Comparison of ENCODE assay signal across 25 cellular contexts in genomic region chr3:117955196-117955595, GRCh38.
A peak's percentile ranks its signal among the peaks of the same experiment; 100 is the strongest.
DNase-seq lines count a peak whose midpoint lies in the region; ATAC-seq and TF ChIP-seq lines count a peak whose summit lies in the region.
"Had no signal": no experiment of that assay in that cellular context is flagged by ENCODE, and none has a peak within 500 bp of the region (broad histone marks: within the 10 kb centered on the region; RNA-seq: fewer than 3 reads in every experiment).

No MANE protein-coding gene starts in this region.

- CTCF ChIA-PET in AG04449 (lab: Yijun Ruan, JAX): interaction anchor here (0.6 to 1.3 kb wide), 2 partner anchors 42 to 215 kb away, joined by 3 to 5 read pairs; no protein-coding TSS in a partner anchor

- no peak overlapping the region for H3K27ac Mint-ChIP-seq in T-helper 17 cell
- H3K27ac Mint-ChIP-seq: natural killer cell treated with Interleukin-12 subunit alpha and Interleukin-12 subunit beta and Interleukin-15 and Interleukin-18, amount 100 ng/mL, for 72 hours; stimulated activated memory B cell treated with anti-CD40 and anti-IgM and Interleukin-4, amounts not matched to agents 10 μg/mL and 1 μg/mL and 100 μg/mL, for 72 hours had no signal

- ATAC-seq in T-helper 17 cell: no peak
- no peak for ATAC-seq in GM21381 (IDR thresholded peaks at IDR 0.05; ENCODE audit: unreplicated experiment)
- ATAC-seq in Right ventricle myocardium superior (ENCODE audit: poor library complexity): no peak
- ATAC-seq: activated T-cell treated with anti-CD3 and anti-CD28 coated beads, Interleukin-2, amount 50 U/mL, for 4 hours; left ventricle myocardium superior; natural killer cell treated with Interleukin-12 subunit alpha and Interleukin-12 subunit beta and Interleukin-15 and Interleukin-18, amount 100 ng/mL, for 72 hours; stimulated activated memory B cell treated with anti-CD40 and anti-IgM and Interleukin-4, amounts not matched to agents 10 μg/mL and 1 μg/mL and 100 μg/mL, for 72 hours had no signal

- TF ChIP-seq CTCF in AG04449 (IDR thresholded peaks at IDR 0.05; ENCODE audit: insufficient read depth, low read length, missing control alignments): no peak
- TF ChIP-seq CTCF in choroid plexus epithelial cell (conservative IDR thresholded peaks at IDR 0.05; ENCODE audit: low read depth, low read length): no peak

- DNase-seq in AG04449 (ENCODE audit: low read depth, low spot score) (peak; percentile 12), DMS53 treated with DMSO at 0.1 percent for 48 hours (lab: John Stamatoyannopoulos, UW; ENCODE audit: unreplicated experiment) (peak; percentile 9), NCI-H2196 treated with DMSO at 0.1 percent for 48 hours (lab: John Stamatoyannopoulos, UW; ENCODE audit: unreplicated experiment) (peak; percentile 59), choroid plexus epithelial cell (ENCODE audit: low read depth) (peak; percentile 1), T-helper 17 cell (no peak), NCI-H1417 treated with DMSO at 0.1 percent for 48 hours (lab: John Stamatoyannopoulos, UW) (no peak), Right ventricle myocardium superior (no peak)
- DNase-seq: ACHN; activated CD4-positive, alpha-beta T cell treated with anti-CD3 and anti-CD28 coated beads for 48 hours; activated naive CD4-positive, alpha-beta T cell treated with Interleukin-2 at 50 U/mL for 16 hours; activated T-cell treated with anti-CD3 and anti-CD28 coated beads, Interleukin-2, amount 50 U/mL, for 4 hours; amniotic stem cell; cortex of kidney; left ventricle myocardium superior; midbrain; NCI-H1436; NCI-H446; spleen; stimulated activated CD4-positive, alpha-beta T cell treated with anti-CD3 and anti-CD28 coated beads, Interleukin-2, amount 100 ng/mL, for 48 hours had no signal

- no peak overlapping the region for H3K4me3 ChIP-seq in AG04449 (ENCODE audit: low read depth, low read length)
- H3K4me3 ChIP-seq in choroid plexus epithelial cell (ENCODE audit: low read depth, low read length): no peak overlapping the region
- H3K4me3 ChIP-seq: cardiac muscle cell, SK-N-MC, spleen, suprapubic skin had no signal

- no peak overlapping the region for H3K4me3 Mint-ChIP-seq in T-helper 17 cell
- H3K4me3 Mint-ChIP-seq: activated T-cell treated with anti-CD3 and anti-CD28 coated beads, Interleukin-2, amount 50 U/mL, for 4 hours; natural killer cell treated with Interleukin-12 subunit alpha and Interleukin-12 subunit beta and Interleukin-15 and Interleukin-18, amount 100 ng/mL, for 72 hours; stimulated activated memory B cell treated with anti-CD40 and anti-IgM and Interleukin-4, amounts not matched to agents 10 μg/mL and 1 μg/mL and 100 μg/mL, for 72 hours had no signal

- POLR2A ChIA-PET in AG04449 (lab: Yijun Ruan, JAX): interaction anchor here (0.7 kb wide), 1 partner anchor 12 kb away, joined by 3 read pairs; no protein-coding TSS in a partner anchor

- H3K36me3 Mint-ChIP-seq in T-helper 17 cell (ENCODE audit: low read depth): no peaks in the 10 kb centered on the region
- H3K36me3 Mint-ChIP-seq: stimulated activated memory B cell treated with anti-CD40 and anti-IgM and Interleukin-4, amounts not matched to agents 10 μg/mL and 1 μg/mL and 100 μg/mL, for 72 hours had no signal

- intact Hi-C loops in Right ventricle myocardium superior (cut with DNase I): no loop called here

- no peaks in the 10 kb centered on the region for H3K9me3 ChIP-seq in T-helper 17 cell (ENCODE audit: control insufficient read depth, low read length, poor library complexity, severe bottlenecking)
- H3K9me3 ChIP-seq: spleen, suprapubic skin had no signal

- H3K4me1 Mint-ChIP-seq in T-helper 17 cell: no peaks in the 10 kb centered on the region
- H3K4me1 Mint-ChIP-seq: stimulated activated memory B cell treated with anti-CD40 and anti-IgM and Interleukin-4, amounts not matched to agents 10 μg/mL and 1 μg/mL and 100 μg/mL, for 72 hours had no signal

- H3K27me3 Mint-ChIP-seq in T-helper 17 cell: no peaks in the 10 kb centered on the region
- H3K27me3 Mint-ChIP-seq: natural killer cell treated with Interleukin-12 subunit alpha and Interleukin-12 subunit beta and Interleukin-15 and Interleukin-18, amount 100 ng/mL, for 72 hours; stimulated activated memory B cell treated with anti-CD40 and anti-IgM and Interleukin-4, amounts not matched to agents 10 μg/mL and 1 μg/mL and 100 μg/mL, for 72 hours had no signal

Comparison
In these comparisons a context has a peak if more than half of its experiments do, and no peak if none do; other contexts are left out.
1. DNase-seq: peak in AG04449 (single experiment), DMS53 treated with DMSO at 0.1 percent for 48 hours (single experiment), NCI-H2196 treated with DMSO at 0.1 percent for 48 hours (single experiment) and choroid plexus epithelial cell (single experiment); none in T-helper 17 cell (0 of 3), NCI-H1417 treated with DMSO at 0.1 percent for 48 hours (single experiment) and Right ventricle myocardium superior (single experiment).